ENCODE assay signal across 22 cellular contexts in genomic region chr1:204421441-204421840, GRCh38. TPM values are rescaled to one million over a fixed set of nuclear protein-coding genes. Genes with fewer than 3 reads are reported as not detected.
DNase-seq lines count a peak whose midpoint lies in the region; ATAC-seq, FAIRE-seq and TF ChIP-seq lines count a peak whose summit lies in the region.
"Had no signal": no experiment of that assay in that cellular context is flagged by ENCODE, and none has a peak within 500 bp of the region (broad histone marks: within the 10 kb centered on the region; RNA-seq: fewer than 3 reads in every experiment).

No MANE protein-coding gene starts in this region.

- in situ Hi-C loops in K562 (cut with MboI), result no loop called here

- H3K9ac ChIP-seq in K562 (ENCODE audit: insufficient read depth in 1 of 2, low read depth in 2 of 2, low read length in 2 of 2), result no peak overlapping the region

- H3K4me1 ChIP-seq in K562 (replicated peaks in 1 of 2; ENCODE audit: control insufficient read depth in 2 of 2, insufficient read depth in 2 of 2, low read length in 2 of 2) (peaks cover 30 to 37% of the 10 kb centered on the region in 2 experiments), right lobe of liver (peaks cover 0 to 57% (median 18%) of the 10 kb centered on the region in 4 donors)

- no peak overlapping the region for H3K27ac Mint-ChIP-seq in activated CD8-positive, alpha-beta memory T cell treated with anti-CD3 and anti-CD28 coated beads, Interleukin-2, amount 10 ng/mL, durations not matched to agents 7 days and 5 days
- H3K27ac Mint-ChIP-seq: CD4-positive, CD25-positive, alpha-beta regulatory T cell; CD8-positive, alpha-beta memory T cell; GM23338 had no signal

- TF ChIP-seq CTCF in K562 (IDR thresholded peaks at IDR 0.05 in 2 of 3, conservative IDR thresholded peaks at IDR 0.05 in 1 of 3; ENCODE audit: insufficient read depth in 2 of 3, low read depth in 1 of 3, low read length in 3 of 3), result no peak
- no peak for TF ChIP-seq CTCF in right lobe of liver (IDR thresholded peaks at IDR 0.05)

- no peaks in the 10 kb centered on the region for H3K9me3 Mint-ChIP-seq in activated CD8-positive, alpha-beta memory T cell treated with anti-CD3 and anti-CD28 coated beads, Interleukin-2, amount 10 ng/mL, durations not matched to agents 7 days and 5 days (ENCODE audit: low read depth)
- H3K9me3 Mint-ChIP-seq: CD4-positive, CD25-positive, alpha-beta regulatory T cell; CD8-positive, alpha-beta memory T cell; GM23338 had no signal

- intact Hi-C loops in K562 (cut with micrococcal nuclease), result no loop called here
- intact Hi-C loops in right lobe of liver (cut with DNase I), result no loop called here

- ATAC-seq in activated CD8-positive, alpha-beta memory T cell treated with anti-CD3 and anti-CD28 coated beads, Interleukin-2, amount 10 ng/mL, durations not matched to agents 7 days and 5 days, result no peak
- ATAC-seq in K562 (no peak), right lobe of liver (peak in 3 of 4 donors; percentile 2 to 57 (median 25))

- CTCF ChIA-PET in activated CD8-positive, alpha-beta memory T cell treated with anti-CD3 and anti-CD28 coated beads, Interleukin-2, amount 10 ng/mL, durations not matched to agents 7 days and 5 days (lab: Charles Lee), result interaction anchor here (1.2 to 2.3 kb wide), 2 partner anchors 10 to 82 kb away, joined by 6 to 15 read pairs; no protein-coding TSS in a partner anchor
- CTCF ChIA-PET in K562 (lab: Yijun Ruan, JAX; ENCODE audit: low intra/inter-chr PET ratio), result no interaction called here

- no peaks in the 10 kb centered on the region for H3K79me2 ChIP-seq in K562 (ENCODE audit: control insufficient read depth, insufficient read depth, low read length)

- BruUV-seq in K562 (replicated peaks; lab: Mats Ljungman, UMichigan), result no TSS peak

- no peak overlapping the region for H3K4me2 ChIP-seq in K562 (ENCODE audit: insufficient read depth, low read length)
- H3K4me2 ChIP-seq: GM23338 had no signal

- H3K27me3 ChIP-seq in K562 (ENCODE audit: control insufficient read depth in 2 of 2, insufficient read depth in 2 of 2, low read length in 2 of 2), result peaks cover 0 to 6% of the 10 kb centered on the region in 2 experiments; a peak in 1 of 5 replicates
- H3K27me3 ChIP-seq in right lobe of liver, result no peaks in the 10 kb centered on the region
- H3K27me3 ChIP-seq: BE2C had no signal

- no peaks in the 10 kb centered on the region for H3K27me3 Mint-ChIP-seq in activated CD8-positive, alpha-beta memory T cell treated with anti-CD3 and anti-CD28 coated beads, Interleukin-2, amount 10 ng/mL, durations not matched to agents 7 days and 5 days
- H3K27me3 Mint-ChIP-seq: CD4-positive, CD25-positive, alpha-beta regulatory T cell; CD8-positive, alpha-beta memory T cell had no signal

- no peak overlapping the region for H2AFZ ChIP-seq in K562 (ENCODE audit: low read depth, low read length)
- H2AFZ ChIP-seq: GM23338 had no signal

- 0 out of 2 replicates have a peak, but pooled peaks cover 3% of the 10 kb centered on the region for H4K20me1 ChIP-seq in K562 (replicated peaks; ENCODE audit: control insufficient read depth, insufficient read depth, low read length)

- H3K4me3 Mint-ChIP-seq in activated CD8-positive, alpha-beta memory T cell treated with anti-CD3 and anti-CD28 coated beads, Interleukin-2, amount 10 ng/mL, durations not matched to agents 7 days and 5 days, result no peak overlapping the region
- H3K4me3 Mint-ChIP-seq: CD8-positive, alpha-beta memory T cell; GM23338 had no signal

- peak; percentile 2 for DNase-seq in activated CD8-positive, alpha-beta memory T cell treated with anti-CD3 and anti-CD28 coated beads, Interleukin-2, amount 10 ng/mL, durations not matched to agents 7 days and 5 days
- no peak for DNase-seq in activated CD8-positive, alpha-beta memory T cell treated with anti-CD3 and anti-CD28 coated beads, Interleukin-2, amount 50 U/mL, for 48 hours
- DNase-seq in K562 (ENCODE audit: extremely low read depth in 1 of 4, low spot score in 3 of 4) (no peak), right lobe of liver (no peak), GM03348 (ENCODE audit: low spot score) (no peak), SW 1271 (lab: John Stamatoyannopoulos, UW) (no peak), iPS-NIHi7 (ENCODE audit: extremely low spot score) (no peak)
- DNase-seq: 8988T; BE2C; C1 segment of cervical spinal cord; CD4-positive, CD25-positive, alpha-beta regulatory T cell; CD8-positive, alpha-beta memory T cell; COR-L47; DMS 273 treated with DMSO at 0.1 percent for 48 hours; DMS53; HCEC 1CT had no signal

- POLR2A ChIA-PET in K562 (lab: Yijun Ruan, JAX), result interaction anchor here (2.0 kb wide), 1 partner anchor 11 kb away, joined by 5 read pairs; no protein-coding TSS in a partner anchor

- TF ChIP-seq POLR2A in K562 (conservative IDR thresholded peaks at IDR 0.05) (no peak), right lobe of liver (IDR thresholded peaks at IDR 0.05) (no peak)

- no peak for FAIRE-seq in K562 (lab: Jason Lieb, UNC)
- FAIRE-seq: G401.6, GM12892, GM18507, H54, HTR-8/SVneo had no signal

- no peaks in the 10 kb centered on the region for H3K36me3 ChIP-seq in K562 (ENCODE audit: control insufficient read depth, insufficient read depth, low read length)
- peaks cover 0 to 2% (median 0%) of the 10 kb centered on the region in 4 donors for H3K36me3 ChIP-seq in right lobe of liver

- H3K4me3 ChIP-seq in K562, result no peak overlapping the region
- H3K4me3 ChIP-seq in right lobe of liver, result peak overlapping the region in 1 of 3 donors; percentile 0
- H3K4me3 ChIP-seq: GM23338 had no signal

- 48% methylated on average over 1 of the region's 1 CpG for WGBS in K562 (ENCODE audit: insufficient coverage, low coverage, missing lambda C conversion rate)
- 17% methylated on average over 1 of the region's 1 CpG for whole genome bisulfite sequencing in right lobe of liver (ENCODE audit: insufficient coverage, low coverage, low lambda C conversion rate, missing lambda C conversion rate)

- H3K4me1 Mint-ChIP-seq in activated CD8-positive, alpha-beta memory T cell treated with anti-CD3 and anti-CD28 coated beads, Interleukin-2, amount 10 ng/mL, durations not matched to agents 7 days and 5 days, result peaks cover 28% of the 10 kb centered on the region

- TF ChIP-seq RAD21 in K562 (CRISPR knock-in tag; conservative IDR thresholded peaks at IDR 0.05 in 1 of 2, IDR thresholded peaks at IDR 0.05 in 1 of 2), result no peak

- no peak for TF ChIP-seq EP300 in K562 (IDR thresholded peaks at IDR 0.05; ENCODE audit: low read length)

- H3K9me1 ChIP-seq in K562 (ENCODE audit: control insufficient read depth, insufficient read depth, low read length), result no peaks in the 10 kb centered on the region

- peaks cover 14% of the 10 kb centered on the region for H3K36me3 Mint-ChIP-seq in activated CD8-positive, alpha-beta memory T cell treated with anti-CD3 and anti-CD28 coated beads, Interleukin-2, amount 10 ng/mL, durations not matched to agents 7 days and 5 days

- H3K27ac ChIP-seq in K562 (ENCODE audit: extremely low read depth, low read depth, low read length) (no peak overlapping the region), right lobe of liver (peak overlapping the region in 1 of 3 donors; percentile 73)

- H3K9me3 ChIP-seq in K562 (replicated peaks; ENCODE audit: control insufficient read depth, insufficient read depth, low read depth, low read length) (no peaks in the 10 kb centered on the region), right lobe of liver (peaks cover 0 to 3% (median 0%) of the 10 kb centered on the region in 4 donors)
- H3K9me3 ChIP-seq: BE2C had no signal

TF ChIP-seq in K562, 482 proteins besides CTCF, POLR2A, EP300 and RAD21:
- TF ChIP-seq EZH2 (IDR thresholded peaks at IDR 0.05; ENCODE audit: borderline replicate concordance, low read depth, low read length), result no peak
- TF ChIP-seq C11orf30 (IDR thresholded peaks at IDR 0.05; ENCODE audit: low read depth), result peak; percentile 45; the same call in 1 of the 2 replicates
- peak; percentile 69 for TF ChIP-seq RBM25 (IDR thresholded peaks at IDR 0.05; ENCODE audit: low read depth, low read length, severe bottlenecking)
- peak in 1 of 2 experiments; percentile 42; a peak in 2 of 4 replicates for TF ChIP-seq KDM1A (IDR thresholded peaks at IDR 0.05)
- peak; percentile 53; the same call in 1 of the 2 replicates for TF ChIP-seq BCOR (IDR thresholded peaks at IDR 0.05)

RNA-seq across cellular contexts. Expression of gene PPP1R15B, which starts 9.8 kb away (rescaled TPM):
- 10 to 100 TPM; 75.5 to 81.7 TPM for total RNA-seq in activated CD8-positive, alpha-beta memory T cell treated with anti-CD3 and anti-CD28 coated beads, Interleukin-2, amount 10 ng/mL, durations not matched to agents 7 days and 5 days
- total RNA-seq in K562 (2011; cell fraction: chromatin; rRNA removed; ENCODE audit: low replicate concordance), result 89.5 and 106 TPM in 2 replicates
- 92.1 and 92.6 TPM in 2 replicates for total RNA-seq in K562 (2011; cell fraction: nucleolus; rRNA removed)
- 106 and 121 TPM in 2 replicates for total RNA-seq in K562 (2011; cell fraction: nucleoplasm; rRNA removed)
- 30.8 and 32.3 TPM in 2 replicates for total RNA-seq in K562 (2014; rRNA removed)
- total RNA-seq in K562 (2014; rRNA removed; fragmentation: Illumina TruSeq; extraction: Trizol), result 42.2 and 45.5 TPM in 2 replicates
- 30.6 and 32.4 TPM in 2 replicates for total RNA-seq in K562 (2015; rRNA removed; fragmentation: Illumina TruSeq; extraction: Trizol)
- total RNA-seq in K562 (2021), result 46.5 and 48.1 TPM in 2 replicates
- polyA plus RNA-seq in K562 (2011; rRNA removed), result 24.6 and 27.0 TPM in 2 replicates
- 19.2 and 23.1 TPM in 2 replicates for polyA plus RNA-seq in K562 (2011; cell fraction: cytosol; rRNA removed)
- 18.4 and 20.5 TPM in 2 replicates for polyA plus RNA-seq in K562 (2011; cell fraction: nucleus; rRNA removed)
- 15.8 and 22.5 TPM in 2 replicates for polyA plus RNA-seq in K562 (2012)
- 34.2 and 36.5 TPM in 2 replicates for polyA plus RNA-seq in K562 (2014; fragmentation: Illumina TruSeq; extraction: Trizol)
- 10 to 100 TPM; 17.0 to 24.7 TPM for polyA plus RNA-seq in K562 (2014; fragmentation: Nextera tagmentation; extraction: Ambion mirVana)
- polyA plus RNA-seq in K562 (2014; rRNA removed), result 26.9 and 27.2 TPM in 2 replicates
- polyA minus RNA-seq in K562 (2011; rRNA and poly(A)+ RNA removed), result 47.0 and 63.2 TPM in 2 replicates
- 38.7 and 39.2 TPM in 2 replicates for polyA minus RNA-seq in K562 (2011; cell fraction: cytosol; rRNA and poly(A)+ RNA removed)
- polyA minus RNA-seq in K562 (2011; cell fraction: nucleus; rRNA and poly(A)+ RNA removed), result 36.5 and 72.2 TPM in 2 replicates
- 10 to 100 TPM; 28.6 to 43.6 (median 34.3) TPM for total RNA-seq in right lobe of liver

Comparison
In these comparisons a context has a peak if more than half of its experiments do, and no peak if none do; other contexts are left out.
1. ATAC-seq: peak in right lobe of liver (3 of 4); none in activated CD8-positive, alpha-beta memory T cell treated with anti-CD3 and anti-CD28 coated beads, Interleukin-2, amount 10 ng/mL, durations not matched to agents 7 days and 5 days (single experiment) and K562 (single experiment).